In genomic region chr6:133637874-133638273, GRCh38 we compare ENCODE assay signal across 25 cellular contexts.
DNase-seq lines count a peak whose midpoint lies in the region; ATAC-seq, FAIRE-seq and TF ChIP-seq lines count a peak whose summit lies in the region.
"Had no signal": no experiment of that assay in that cellular context is flagged by ENCODE, and none has a peak within 500 bp of the region (broad histone marks: within the 10 kb centered on the region; RNA-seq: fewer than 3 reads in every experiment).

No MANE protein-coding gene starts in this region.

- no peak for FAIRE-seq in GM19239 (lab: Jason Lieb, UNC)
- FAIRE-seq: keratinocyte had no signal

- no peak overlapping the region for H3K18ac ChIP-seq in trophoblast cell (ENCODE audit: low read length)

- no peaks in the 10 kb centered on the region for H3K79me1 ChIP-seq in trophoblast cell (ENCODE audit: low read length)

- H3K23ac ChIP-seq in trophoblast cell (ENCODE audit: low read length), result no peak overlapping the region

- no peak overlapping the region for H3K4ac ChIP-seq in trophoblast cell (ENCODE audit: low read depth, low read length)

- peaks cover 3% of the 10 kb centered on the region; the same call in 1 of the 2 replicates for H3K9me3 ChIP-seq in SJSA1 (replicated peaks)
- H3K9me3 ChIP-seq in esophagus (ENCODE audit: control insufficient read depth in 2 of 2, insufficient read depth in 1 of 2, low read depth in 1 of 2, low read length in 1 of 2), result no peaks in the 10 kb centered on the region
- no peaks in the 10 kb centered on the region for H3K9me3 ChIP-seq in upper lobe of right lung
- no peaks in the 10 kb centered on the region for H3K9me3 ChIP-seq in trophoblast cell (ENCODE audit: insufficient read depth, low read depth, low read length)

- 70 to 71% methylated on average over 6 of the region's 6 CpGs for WGBS in esophagus, 2 donors
- WGBS in trophoblast cell (ENCODE audit: extremely low coverage, insufficient coverage, insufficient read length), result no CpG with 5 or more reads among the region's 6 CpGs

- no peak overlapping the region for H2BK12ac ChIP-seq in trophoblast cell (ENCODE audit: low read length)

- no peak overlapping the region for H2AK5ac ChIP-seq in trophoblast cell (ENCODE audit: low read length)

- peak overlapping the region; percentile 63; the same call in 1 of the 2 replicates for H3K27ac ChIP-seq in SJSA1
- H3K27ac ChIP-seq in esophagus (ENCODE audit: low read depth in 2 of 2, low read length in 1 of 2), result peak overlapping the region; percentile 41 to 56
- peak overlapping the region; percentile 34 for H3K27ac ChIP-seq in upper lobe of right lung
- H3K27ac ChIP-seq in trophoblast cell (ENCODE audit: low read depth, low read length), result no peak overlapping the region

- H3K14ac ChIP-seq in trophoblast cell (ENCODE audit: low read length), result no peak overlapping the region

- no peak overlapping the region for H2BK120ac ChIP-seq in trophoblast cell (ENCODE audit: insufficient read depth, low read length, poor library complexity)

- H3K36me3 ChIP-seq in SJSA1, result no peaks in the 10 kb centered on the region
- no peaks in the 10 kb centered on the region for H3K36me3 ChIP-seq in esophagus (ENCODE audit: control insufficient read depth in 2 of 2, insufficient read depth in 2 of 2, low read length in 1 of 2)
- H3K36me3 ChIP-seq in upper lobe of right lung, result no peaks in the 10 kb centered on the region
- no peaks in the 10 kb centered on the region for H3K36me3 ChIP-seq in trophoblast cell (ENCODE audit: control insufficient read depth in 1 of 2, insufficient read depth in 2 of 2, low read length in 2 of 2)

- H3K4me1 ChIP-seq in SJSA1 (replicated peaks) (peaks cover 23% of the 10 kb centered on the region), esophagus (ENCODE audit: control insufficient read depth in 2 of 2, insufficient read depth in 2 of 2, low read length in 1 of 2) (no peaks in the 10 kb centered on the region), upper lobe of right lung (no peaks in the 10 kb centered on the region), trophoblast cell (ENCODE audit: control insufficient read depth in 1 of 2, insufficient read depth in 2 of 2, low read length in 2 of 2) (no peaks in the 10 kb centered on the region)

- intact Hi-C loops in upper lobe of right lung (cut with DNase I), result no loop called here

- no peak overlapping the region for H4K8ac ChIP-seq in trophoblast cell (ENCODE audit: low read depth, low read length)

- H4K12ac ChIP-seq in trophoblast cell (ENCODE audit: low read depth, low read length), result no peak overlapping the region

- no peaks in the 10 kb centered on the region for H3K79me2 ChIP-seq in trophoblast cell (ENCODE audit: control insufficient read depth, insufficient read depth, low read length, poor library complexity)

- H4K91ac ChIP-seq in trophoblast cell (ENCODE audit: low read depth, low read length), result no peak overlapping the region

- no peak overlapping the region for H3K4me3 ChIP-seq in SJSA1
- no peak overlapping the region for H3K4me3 ChIP-seq in esophagus (ENCODE audit: low read depth in 1 of 2, low read length in 2 of 2)
- no peak overlapping the region for H3K4me3 ChIP-seq in upper lobe of right lung
- no peak overlapping the region for H3K4me3 ChIP-seq in trophoblast cell (ENCODE audit: low read depth, low read length)
- H3K4me3 ChIP-seq: lung had no signal

- ATAC-seq in omental fat pad (ENCODE audit: low FRiP score), result peak; percentile 54
- no peak for ATAC-seq in upper lobe of right lung
- ATAC-seq: activated CD8-positive, alpha-beta T cell treated with anti-CD3 and anti-CD28 coated beads for 36 hours; PC-3; stimulated activated naive B cell treated with anti-CD40 and anti-IgM and Interleukin-4, amounts not matched to agents 10 μg/mL and 1 μg/mL and 100 μg/mL, for 72 hours had no signal

- H2BK5ac ChIP-seq in trophoblast cell (ENCODE audit: low read depth, low read length, poor library complexity), result no peak overlapping the region

- no peak overlapping the region for H2AFZ ChIP-seq in trophoblast cell (ENCODE audit: insufficient read depth, low read length, poor library complexity)

- no peak overlapping the region for H3K9ac ChIP-seq in trophoblast cell (ENCODE audit: low read length)

- H3K27me3 ChIP-seq in SJSA1 (replicated peaks) (no peaks in the 10 kb centered on the region), esophagus (ENCODE audit: control insufficient read depth in 1 of 2, insufficient read depth in 2 of 2, low read length in 2 of 2) (no peaks in the 10 kb centered on the region), upper lobe of right lung (no peaks in the 10 kb centered on the region), trophoblast cell (ENCODE audit: insufficient read depth, low read length) (no peaks in the 10 kb centered on the region)

- DNase-seq in SJSA1 (ENCODE audit: low read depth in 1 of 2, low spot score in 2 of 2) (no peak), omental fat pad (ENCODE audit: low spot score) (no peak), upper lobe of right lung (no peak), GM19239 (ENCODE audit: insufficient read length, low spot score) (no peak), SKM-1 treated with dmso at 0.1 percent for 144 hours (lab: John Stamatoyannopoulos, UW; ENCODE audit: unreplicated experiment) (no peak), trophoblast cell (no peak), iPS-NIHi7 (ENCODE audit: extremely low spot score) (no peak)
- DNase-seq: activated CD4-positive, CD25-positive, alpha-beta regulatory T cell treated with anti-CD3 and anti-CD28 coated beads, Interleukin-2, amount 50 U/mL, for 72 hours; activated CD8-positive, alpha-beta T cell treated with anti-CD3 and anti-CD28 coated beads for 36 hours; activated effector memory CD4-positive, alpha-beta T cell treated with Interleukin-2 at 50 U/mL for 16 hours; activated naive CD8-positive, alpha-beta T cell treated with anti-CD3 and anti-CD28 coated beads for 36 hours; activated T-cell treated with anti-CD3 and anti-CD28 coated beads for 4 hours; CD4-positive, alpha-beta memory T cell; DMS 273 treated with DMSO at 0.1 percent for 48 hours; effector memory CD4-positive, alpha-beta T cell; NCI-H2081 treated with DMSO at 0.1 percent for 48 hours; NCI-H446 treated with DMSO at 0.1 percent for 48 hours; nucleus accumbens; PC-3; SHP77; stimulated activated CD4-positive, alpha-beta T cell treated with anti-CD3 and anti-CD28 coated beads, Interleukin-4, amount 100 ng/mL, for 1 hour; stimulated activated naive B cell treated with anti-CD40 and anti-IgM and Interleukin-4, amounts not matched to agents 10 μg/mL and 1 μg/mL and 100 μg/mL, for 72 hours had no signal

- H3K4me2 ChIP-seq in trophoblast cell (ENCODE audit: low read length), result no peak overlapping the region

- TF ChIP-seq CTCF in omental fat pad (IDR thresholded peaks at IDR 0.05) (no peak), upper lobe of right lung (IDR thresholded peaks at IDR 0.05) (no peak)
